In the genomic region with DNA sequence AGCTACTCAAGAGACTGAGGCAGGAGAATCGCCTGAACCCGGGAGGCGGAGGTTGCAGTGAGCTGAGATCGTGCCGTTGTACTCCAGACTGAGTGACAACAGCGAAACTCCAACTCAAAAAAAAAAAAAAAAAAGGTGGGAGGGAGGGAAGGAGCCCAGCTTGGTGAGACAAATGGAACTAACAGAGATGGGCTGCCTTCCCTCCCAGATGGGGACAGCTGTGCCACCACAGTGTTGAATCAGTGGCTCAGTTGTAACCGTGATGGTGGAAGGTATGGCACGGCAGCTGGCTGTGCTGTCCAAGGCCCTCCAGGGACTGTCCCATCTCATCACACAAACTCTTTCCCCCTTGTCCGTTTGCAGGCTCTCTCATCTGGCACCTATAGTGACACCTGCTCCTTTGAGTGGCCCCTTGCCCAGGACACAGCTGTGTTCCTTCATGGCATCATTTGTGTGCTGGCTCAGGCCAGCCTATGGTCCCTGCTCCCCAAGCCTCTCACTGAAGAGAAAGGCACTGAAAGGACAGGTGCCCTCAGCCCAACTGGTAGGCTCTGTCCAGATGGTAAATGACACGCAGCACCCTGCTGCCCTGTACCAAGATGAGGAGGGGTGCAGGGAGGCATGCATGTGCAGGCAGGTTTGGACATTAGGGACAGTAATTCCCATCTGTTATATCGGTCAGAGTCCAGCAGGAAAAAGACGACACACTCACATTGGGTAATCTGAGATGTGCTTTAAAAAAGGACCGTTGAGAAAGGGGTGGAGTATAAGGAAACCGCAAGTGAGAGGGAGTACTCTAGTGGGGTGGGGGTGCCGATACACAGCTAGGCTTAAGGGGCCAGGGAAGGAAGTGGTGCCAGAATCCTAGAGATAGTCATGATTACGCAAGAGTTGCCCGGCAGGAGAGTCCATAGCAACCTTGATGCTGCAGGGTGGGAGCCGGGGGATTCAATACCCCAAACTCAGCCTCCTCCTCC, we compare ENCODE assay signal across 8 cellular contexts. TPM values are rescaled to one million over a fixed set of nuclear protein-coding genes. Genes with fewer than 3 reads are reported as not detected.
DNase-seq lines count a peak whose midpoint lies in the region; ATAC-seq and TF ChIP-seq lines count a peak whose summit lies in the region.

No MANE protein-coding gene starts in this region.

- no peak for TF ChIP-seq EP300 in sigmoid colon (IDR thresholded peaks at IDR 0.05)

- 54 to 60% methylated on average over 15 to 17 of the region's 18 CpGs for WGBS in esophagus squamous epithelium, 2 donors
- 48% methylated on average over 18 of the region's 18 CpGs for WGBS in sigmoid colon, 2 donors

- H3K4me3 ChIP-seq in esophagus squamous epithelium: no peak overlapping the region
- H3K4me3 ChIP-seq in sigmoid colon: no peak overlapping the region

- H3K27me3 ChIP-seq in esophagus squamous epithelium: no peaks in the 10 kb centered on the region
- no peaks in the 10 kb centered on the region for H3K27me3 ChIP-seq in sigmoid colon

- H3K9me3 ChIP-seq in esophagus squamous epithelium (no peaks in the 10 kb centered on the region), sigmoid colon (no peaks in the 10 kb centered on the region)

- H3K27ac ChIP-seq in esophagus squamous epithelium: peak overlapping the region in 3 of 4 donors; percentile 9 to 76 (median 68)
- H3K27ac ChIP-seq in sigmoid colon: peak overlapping the region in 1 of 4 donors; percentile 63

- DNase-seq in HCEC 1CT (peak; percentile 66), OCI-M2 (lab: John Stamatoyannopoulos, UW; ENCODE audit: unreplicated experiment) (peak; percentile 68), esophagus squamous epithelium (lab: John Stamatoyannopoulos, UW) (no peak), sigmoid colon (peak; percentile 72), HK-2 (ENCODE audit: unreplicated experiment) (no peak), kidney glomerular epithelial cell (lab: John Stamatoyannopoulos, UW) (no peak), epidermal melanocyte (ENCODE audit: insufficient read length, low spot score) (no peak)

- TF ChIP-seq CTCF in esophagus squamous epithelium (IDR thresholded peaks at IDR 0.05): no peak
- TF ChIP-seq CTCF in sigmoid colon (IDR thresholded peaks at IDR 0.05): no peak

- peaks cover 0 to 63% (median 31%) of the 10 kb centered on the region in 3 donors for H3K4me1 ChIP-seq in esophagus squamous epithelium
- peaks cover 0 to 2% (median 0%) of the 10 kb centered on the region in 4 donors for H3K4me1 ChIP-seq in sigmoid colon

- ATAC-seq in GM21529 (IDR thresholded peaks at IDR 0.05; ENCODE audit: unreplicated experiment): no peak

- intact Hi-C loops in esophagus squamous epithelium (cut with DNase I): no loop called here
- intact Hi-C loops in sigmoid colon (cut with DNase I): no loop called here

- TF ChIP-seq POLR2A in esophagus squamous epithelium (IDR thresholded peaks at IDR 0.05) (no peak), sigmoid colon (IDR thresholded peaks at IDR 0.05) (no peak)

- H3K36me3 ChIP-seq in esophagus squamous epithelium: peaks cover 7 to 49% (median 25%) of the 10 kb centered on the region in 3 donors
- H3K36me3 ChIP-seq in sigmoid colon: peaks cover 0 to 27% (median 2%) of the 10 kb centered on the region in 4 donors

RNA-seq across cellular contexts. Expression of a gene that starts 4.3 kb away (rescaled TPM):
- not detected for total RNA-seq in esophagus squamous epithelium
- total RNA-seq in sigmoid colon: not detected
- 1 to 10 TPM; 4.7 to 5.1 (median 4.8) TPM for polyA plus RNA-seq in sigmoid colon

RNA-seq across cellular contexts. Expression of a gene that starts 7.5 kb away (rescaled TPM):
- 10 to 100 TPM; 33.0 to 49.6 (median 38.6) TPM for total RNA-seq in esophagus squamous epithelium
- 10 to 100 TPM; 14.6 to 53.8 (median 22.7) TPM for total RNA-seq in sigmoid colon
- 10 to 100 TPM in 1 of 3 donors, 1 to 10 TPM in 2; 5.5 to 63.5 (median 8.4) TPM for polyA plus RNA-seq in sigmoid colon

RNA-seq across cellular contexts. Expression of a gene that starts 12.6 kb away (rescaled TPM):
- total RNA-seq in esophagus squamous epithelium: 10 to 100 TPM in 2 of 4 donors, 1 to 10 TPM in 2; 1.7 to 19.5 (median 6.9) TPM
- 10 to 100 TPM in 3 of 4 donors, 1 to 10 TPM in 1; 6.1 to 16.6 (median 15.6) TPM for total RNA-seq in sigmoid colon
- 10 to 100 TPM in 2 of 3 donors, 1 to 10 TPM in 1; 2.5 to 13.7 (median 11.4) TPM for polyA plus RNA-seq in sigmoid colon

RNA-seq across cellular contexts. Expression of a gene that starts 35.8 kb away (rescaled TPM):
- total RNA-seq in esophagus squamous epithelium: 1 to 10 TPM in 3 of 4 donors, under 1 TPM in 1; 0.53 to 6.9 (median 3.9) TPM
- 10 to 100 TPM in 2 of 4 donors, 1 to 10 TPM in 2; 6.8 to 12.5 (median 10.0) TPM for total RNA-seq in sigmoid colon
- polyA plus RNA-seq in sigmoid colon: 1 to 10 TPM; 1.2 to 2.8 (median 1.8) TPM

Comparison
In these comparisons a context has a peak if more than half of its experiments do, and no peak if none do; other contexts are left out.
1. DNase-seq: peak in HCEC 1CT (single experiment), OCI-M2 (single experiment) and sigmoid colon (single experiment); none in esophagus squamous epithelium (single experiment), HK-2 (single experiment), kidney glomerular epithelial cell (single experiment) and epidermal melanocyte (single experiment).